In the genomic region with DNA sequence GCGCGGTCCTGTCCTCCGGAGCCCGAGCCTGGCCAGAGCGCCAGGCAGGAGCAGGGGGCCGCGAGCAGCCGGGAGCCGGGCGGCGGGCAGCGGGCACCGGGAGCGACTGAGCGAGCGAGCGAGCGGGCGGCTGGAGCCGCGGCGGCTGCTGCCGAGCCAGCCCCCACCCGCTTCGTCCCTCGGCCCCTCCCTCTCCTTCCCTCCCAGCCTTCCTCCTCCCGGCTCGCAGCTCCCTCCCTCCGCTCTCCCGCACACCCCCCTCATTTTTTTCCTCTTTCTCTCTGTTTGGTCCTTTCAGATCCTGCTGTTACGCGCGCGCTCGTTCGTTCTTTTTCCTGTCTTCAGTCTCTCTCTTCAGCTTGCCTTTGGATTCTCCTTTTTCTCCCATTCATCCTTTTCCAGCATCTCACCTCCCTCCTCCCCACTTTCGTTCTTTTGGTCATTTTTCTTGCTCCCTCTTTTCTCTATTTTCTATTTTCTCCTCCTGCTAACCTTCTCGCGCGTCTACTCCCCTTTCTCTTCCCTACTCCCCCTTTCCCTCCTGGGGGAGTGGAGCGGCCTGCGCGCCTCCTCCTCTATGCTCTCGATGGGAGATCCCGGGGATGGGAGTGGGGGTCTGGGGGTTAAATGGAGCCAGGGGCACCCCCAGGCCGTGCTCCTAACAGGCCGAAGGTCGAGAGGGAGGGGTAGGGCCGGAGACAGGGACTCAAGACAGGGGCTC, we compare ENCODE assay signal across 8 cellular contexts. TPM values are rescaled to one million over a fixed set of nuclear protein-coding genes. Genes with fewer than 3 reads are reported as not detected.
DNase-seq lines count a peak whose midpoint lies in the region; ATAC-seq and TF ChIP-seq lines count a peak whose summit lies in the region.

A gene (minus strand): TSS at position 108 of the 721 bp plus-strand sequence. CDS start 125,347 bp downstream, outside the sequence.

- H3K4me3 ChIP-seq in AG10803 (ENCODE audit: low read length) (peak within 1 kb of the TSS; percentile 52), SK-N-MC (peak within 1 kb of the TSS; percentile 86), esophagus (ENCODE audit: low read depth in 1 of 2, low read length in 2 of 2) (peak within 1 kb of the TSS; percentile 41 to 44), mucosa of stomach (ENCODE audit: low read length) (peak within 1 kb of the TSS; percentile 27)

- 2% methylated on average over 33 to 49 of the region's 49 CpGs for WGBS in esophagus, 2 donors

- no peak within 1 kb of the TSS for H3K27ac ChIP-seq in SK-N-MC
- no peak within 1 kb of the TSS for H3K27ac ChIP-seq in esophagus (ENCODE audit: low read depth in 2 of 2, low read length in 1 of 2)

- H3K9me3 ChIP-seq in SK-N-MC (ENCODE audit: low read depth, low read length) (no peaks in the 10 kb centered on the region), esophagus (ENCODE audit: control insufficient read depth in 2 of 2, insufficient read depth in 1 of 2, low read depth in 1 of 2, low read length in 1 of 2) (peaks cover 0 to 4% of the 10 kb centered on the region in 2 donors), mucosa of stomach (ENCODE audit: control insufficient read depth, low read length) (no peaks in the 10 kb centered on the region)

- no peaks in the 10 kb centered on the region for H3K36me3 ChIP-seq in SK-N-MC (ENCODE audit: insufficient read depth, low read length)
- H3K36me3 ChIP-seq in esophagus (ENCODE audit: control insufficient read depth in 2 of 2, insufficient read depth in 2 of 2, low read length in 1 of 2), result no peaks in the 10 kb centered on the region
- H3K36me3 ChIP-seq in mucosa of stomach (ENCODE audit: control insufficient read depth, insufficient read depth, low read length), result no peaks in the 10 kb centered on the region

- intact Hi-C loops in posterior vena cava (cut with DNase I), result no loop called here

- no peak for TF ChIP-seq CTCF in AG10803 (conservative IDR thresholded peaks at IDR 0.05; ENCODE audit: low read length)

- ATAC-seq in HG02970 (IDR thresholded peaks at IDR 0.05; ENCODE audit: low FRiP score, unreplicated experiment), result no peak
- no peak for ATAC-seq in GM21723 (IDR thresholded peaks at IDR 0.05; ENCODE audit: unreplicated experiment)

- H3K9ac ChIP-seq in SK-N-MC (ENCODE audit: insufficient read length), result no peak within 1 kb of the TSS
- H3K9ac ChIP-seq in mucosa of stomach (ENCODE audit: low read length), result peak within 1 kb of the TSS; percentile 29

- H3K4me1 ChIP-seq in esophagus (ENCODE audit: control insufficient read depth in 2 of 2, insufficient read depth in 2 of 2, low read length in 1 of 2) (peaks cover 0 to 3% of the 10 kb centered on the region in 2 donors), mucosa of stomach (ENCODE audit: control insufficient read depth, insufficient read depth, low read length) (peaks cover 22% of the 10 kb centered on the region)

- DNase-seq in AG10803 (ENCODE audit: low read depth), result peak; percentile 24
- peak; percentile 23 for DNase-seq in HCEC 1CT
- no peak for DNase-seq in SK-N-MC (ENCODE audit: low read depth, low spot score)
- no peak for DNase-seq in posterior vena cava (ENCODE audit: low spot score)

- H3K27me3 ChIP-seq in esophagus (ENCODE audit: control insufficient read depth in 1 of 2, insufficient read depth in 2 of 2, low read length in 2 of 2) (peaks cover 3 to 28% of the 10 kb centered on the region in 2 donors), mucosa of stomach (ENCODE audit: control insufficient read depth, insufficient read depth, low read length) (peaks cover 77% of the 10 kb centered on the region)

RNA-seq across cellular contexts. Expression of the gene that starts here (rescaled TPM):
- not detected for polyA plus RNA-seq in esophagus
- under 1 TPM in 1 of 2 donors, not detected in 1; 0.05 TPM for total RNA-seq in posterior vena cava

Comparison
In these comparisons a context has a peak if more than half of its experiments do, and no peak if none do; other contexts are left out.
1. DNase-seq: peak in AG10803 (single experiment) and HCEC 1CT (single experiment); none in SK-N-MC (single experiment) and posterior vena cava (single experiment).
2. H3K4me3 ChIP-seq: peak in every context shown above with its lines; median percentile 86 in SK-N-MC; 52 in AG10803; 42 in esophagus; 27 in mucosa of stomach.